In the genomic region with DNA sequence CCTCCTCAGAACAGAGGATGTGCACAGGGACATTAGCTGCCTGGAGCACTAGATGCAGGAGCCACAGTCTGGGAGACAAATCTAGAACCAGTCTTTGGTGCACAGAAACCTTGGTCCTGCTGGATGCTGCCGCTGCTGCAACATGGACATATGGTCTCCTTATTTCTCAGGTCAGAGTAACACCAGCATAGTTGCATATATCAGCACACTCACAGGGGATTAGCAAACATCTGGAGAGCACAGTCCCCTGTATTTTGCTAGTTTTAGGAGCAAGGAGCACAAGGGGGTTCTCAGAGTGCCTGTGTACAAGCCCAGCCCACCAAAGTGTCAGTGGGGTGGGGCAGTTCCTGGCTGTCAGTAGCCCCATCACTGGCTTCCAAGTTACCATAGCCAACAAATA, we compare ENCODE assay signal across 24 cellular contexts.
"Had no signal": no experiment of that assay in that cellular context is flagged by ENCODE, and none has a peak within 500 bp of the region (broad histone marks: within the 10 kb centered on the region; RNA-seq: fewer than 3 reads in every experiment).

No MANE protein-coding gene starts in this region.

- H3K27me3 ChIP-seq: SJSA1 had no signal

- H3K36me3 Mint-ChIP-seq: IgD-negative memory B cell had no signal

- H3K9ac ChIP-seq: KMS-11 had no signal

- H3K9me3 Mint-ChIP-seq: IgD-negative memory B cell had no signal

- H3K36me3 ChIP-seq: SJSA1 had no signal

- H3K27me3 Mint-ChIP-seq: IgD-negative memory B cell had no signal

- H3K4me3 Mint-ChIP-seq: IgD-negative memory B cell had no signal

- H3K27ac ChIP-seq: HL-60, KMS-11, SJSA1, SK-N-MC had no signal

- H3K4me3 ChIP-seq: K562, SJSA1, SK-N-MC had no signal

- H3K9me3 ChIP-seq: SJSA1 had no signal

- H3K4me2 ChIP-seq: KMS-11 had no signal

- DNase-seq: Kasumi-1, MM.1S, NCI-H1092 treated with DMSO at 0.1 percent for 48 hours, NCI-H1417, NCI-H1436 treated with DMSO at 0.1 percent for 48 hours, NCI-H1694, NCI-H187 treated with DMSO at 0.1 percent for 48 hours, NCI-H2029 treated with DMSO at 0.1 percent for 48 hours, NCI-H2171 treated with DMSO at 0.1 percent for 48 hours, NCI-H345, NCI-H446 treated with DMSO at 0.1 percent for 48 hours, NCI-H510A treated with DMSO at 0.1 percent for 48 hours, NCI-H69, NCI-H774, Right ventricle myocardium superior, RPMI8226, SIG-M5, SW 1271 had no signal

- ATAC-seq: K562 had no signal
